Comparison of ENCODE assay signal across 19 cellular contexts in the genomic region with DNA sequence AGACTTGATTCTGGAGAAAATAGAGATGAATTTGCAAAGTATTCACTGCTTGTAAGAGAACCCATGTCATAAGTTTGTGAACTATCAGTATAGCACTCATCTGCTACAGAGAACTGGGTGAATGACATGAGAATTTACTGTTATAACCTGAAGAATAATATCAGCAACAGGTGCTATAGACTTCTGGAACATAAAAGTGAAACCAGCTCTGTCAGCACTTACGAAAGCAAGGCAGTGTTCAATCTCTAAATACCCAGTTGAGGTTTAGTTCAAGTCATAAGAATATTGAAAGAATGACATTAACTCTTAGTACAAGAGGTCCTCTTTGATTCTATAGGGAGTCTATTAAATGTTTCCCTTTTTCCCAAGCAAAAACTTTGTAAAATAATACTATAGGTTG.
DNase-seq lines count a peak whose midpoint lies in the region; TF ChIP-seq lines count a peak whose summit lies in the region.
"Had no signal": no experiment of that assay in that cellular context is flagged by ENCODE, and none has a peak within 500 bp of the region (broad histone marks: within the 10 kb centered on the region; RNA-seq: fewer than 3 reads in every experiment).

No MANE protein-coding gene starts in this region.

- DNase-seq in DMS53 (lab: John Stamatoyannopoulos, UW) = peak; percentile 29
- DNase-seq in HFFc6 = no peak
- peak; percentile 76 for DNase-seq in RPMI8226
- peak; percentile 31 to 41 for DNase-seq in lung microvascular endothelial cell (ENCODE audit: low read depth in 2 of 2)
- DNase-seq in NCI-H128 (lab: John Stamatoyannopoulos, UW; ENCODE audit: unreplicated experiment) = no peak
- no peak for DNase-seq in activated gamma-delta T cell (lab: John Stamatoyannopoulos, UW)
- DNase-seq in activated CD4-positive, alpha-beta T cell treated with anti-CD3 and anti-CD28 coated beads for 48 hours = no peak
- DNase-seq in NCI-H524 (lab: John Stamatoyannopoulos, UW) = no peak
- DNase-seq: activated effector memory CD4-positive, alpha-beta T cell treated with anti-CD3 and anti-CD28 coated beads, Interleukin-2, amount 50 U/mL, for 16 hours; esophagus squamous epithelium; HCEC 1CT; left ventricle myocardium superior; MV-4-11; naive B cell; NCI-H2107; T-cell; WERI-Rb-1 had no signal

- no peaks in the 10 kb centered on the region for H3K9me3 Mint-ChIP-seq in HFFc6

- H3K36me3 Mint-ChIP-seq in HFFc6 (ENCODE audit: low read depth) = peaks cover 7% of the 10 kb centered on the region
- H3K36me3 Mint-ChIP-seq: naive B cell, T-cell had no signal

- H3K4me1 Mint-ChIP-seq in HFFc6 (ENCODE audit: low read depth) = peaks cover 84% of the 10 kb centered on the region
- H3K4me1 Mint-ChIP-seq: naive B cell, T-cell had no signal

- peak overlapping the region; percentile 26; the same call in 1 of the 2 replicates for H3K27ac Mint-ChIP-seq in HFFc6
- H3K27ac Mint-ChIP-seq: dendritic cell treated with granulocyte-macrophage colony-stimulating factor and Interleukin-4, amounts not matched to agents 40 ng/mL and 50 ng/mL, for 4 days; naive B cell; progenitor cell of endocrine pancreas; T-cell had no signal

- peak overlapping the region; percentile 77 for H3K4me3 Mint-ChIP-seq in HFFc6
- H3K4me3 Mint-ChIP-seq: dendritic cell treated with granulocyte-macrophage colony-stimulating factor and Interleukin-4, amounts not matched to agents 40 ng/mL and 50 ng/mL, for 4 days; naive B cell; T-cell had no signal

- no peak for TF ChIP-seq CTCF in HFFc6 (IDR thresholded peaks at IDR 0.05)

- no peaks in the 10 kb centered on the region for H3K27me3 Mint-ChIP-seq in HFFc6 (ENCODE audit: insufficient read depth)
- H3K27me3 Mint-ChIP-seq: dendritic cell treated with granulocyte-macrophage colony-stimulating factor and Interleukin-4, amounts not matched to agents 40 ng/mL and 50 ng/mL, for 4 days; naive B cell; progenitor cell of endocrine pancreas; T-cell had no signal

Comparison
In these comparisons a context has a peak if more than half of its experiments do, and no peak if none do; other contexts are left out.
1. DNase-seq: peak in DMS53 (single experiment), RPMI8226 (single experiment) and lung microvascular endothelial cell (2 of 2); none in HFFc6 (single experiment), NCI-H128 (single experiment), activated gamma-delta T cell (single experiment), activated CD4-positive, alpha-beta T cell treated with anti-CD3 and anti-CD28 coated beads for 48 hours (single experiment) and NCI-H524 (0 of 2).